8 cellular contexts compared by ENCODE assay signal in the genomic region with DNA sequence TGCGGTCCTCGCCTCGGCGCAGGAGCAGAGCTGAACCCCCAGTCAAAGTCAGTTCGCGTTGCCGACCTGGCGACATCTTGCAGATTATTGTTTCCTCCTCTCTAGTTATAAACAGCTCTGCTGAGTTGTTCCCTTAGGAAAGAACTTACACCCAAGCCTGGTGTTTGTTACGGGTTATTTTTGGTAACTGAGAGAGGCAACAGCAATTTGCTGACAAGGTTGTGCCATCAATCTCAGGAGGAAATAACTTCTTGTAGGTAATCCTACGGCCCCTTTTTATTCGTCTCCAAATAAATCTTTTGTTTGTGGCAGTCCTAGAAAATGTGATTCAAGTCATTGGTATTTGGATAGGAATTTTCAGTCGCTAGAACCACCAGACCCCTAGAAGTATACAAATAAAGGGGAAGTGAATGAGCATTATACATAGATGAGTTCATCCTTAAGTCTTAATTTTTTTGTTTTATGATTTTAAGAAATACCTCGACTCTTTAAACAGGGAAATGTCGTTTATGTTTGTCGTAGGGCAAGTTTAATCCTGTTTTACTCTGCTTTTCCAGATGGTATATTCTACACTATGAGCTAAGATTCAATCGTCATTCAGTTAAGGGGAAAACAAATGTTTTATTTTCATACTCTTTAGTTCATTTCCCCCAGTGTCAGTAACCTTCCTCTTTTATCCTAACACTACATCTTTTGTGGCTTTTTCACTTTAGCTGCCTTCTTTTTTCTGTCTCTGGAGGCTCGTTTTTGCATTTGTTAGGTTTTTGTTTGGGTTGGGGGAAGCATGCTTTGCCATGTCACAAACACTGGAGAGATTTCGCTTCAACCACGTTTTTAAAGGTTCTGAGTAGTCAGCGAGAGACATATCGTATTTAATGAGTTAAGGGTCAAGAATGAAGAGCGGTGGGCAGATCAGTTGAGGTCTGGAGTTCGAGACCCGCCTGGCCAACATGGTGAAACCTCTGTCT. TPM values are rescaled to one million over a fixed set of nuclear protein-coding genes. Genes with fewer than 3 reads are reported as not detected.
DNase-seq lines count a peak whose midpoint lies in the region; ATAC-seq and FAIRE-seq lines count a peak whose summit lies in the region.

No MANE protein-coding gene starts in this region.

- peak overlapping the region; percentile 69 for H3K9ac ChIP-seq in muscle layer of colon (ENCODE audit: low read length)

- peak overlapping the region in 1 of 2 donors; percentile 73 for H3K27ac Mint-ChIP-seq in effector memory CD8-positive, alpha-beta T cell

- H3K9me3 ChIP-seq in muscle layer of colon (ENCODE audit: low read length): no peaks in the 10 kb centered on the region

- H3K36me3 Mint-ChIP-seq in effector memory CD8-positive, alpha-beta T cell (ENCODE audit: insufficient read depth): peaks cover 4% of the 10 kb centered on the region

- intact Hi-C loops in sciatic nerve (cut with DNase I): no loop called here

- peak overlapping the region; percentile 75 to 86 for H3K4me3 ChIP-seq in muscle layer of colon (ENCODE audit: low read depth in 1 of 2, low read length in 2 of 2)

- DNase-seq in AML-193 (lab: John Stamatoyannopoulos, UW): peak; percentile 48 to 70
- DNase-seq in GM18507 (ENCODE audit: extremely low spot score, insufficient read length, low read depth): no peak
- DNase-seq in SK-MEL-5 (ENCODE audit: low read depth, low spot score): peak; percentile 4
- DNase-seq in effector memory CD8-positive, alpha-beta T cell: peak in 2 of 3 experiments; percentile 9 to 18
- no peak for DNase-seq in GF-D8 (lab: John Stamatoyannopoulos, UW)
- DNase-seq in sciatic nerve (ENCODE audit: low spot score): no peak

- ATAC-seq in effector memory CD8-positive, alpha-beta T cell (replicated peaks): no peak
- ATAC-seq in GM21576 (IDR thresholded peaks at IDR 0.05; ENCODE audit: unreplicated experiment): no peak
- no peak for ATAC-seq in sciatic nerve

- H3K9me3 Mint-ChIP-seq in effector memory CD8-positive, alpha-beta T cell: no peaks in the 10 kb centered on the region

- no peaks in the 10 kb centered on the region for H3K36me3 ChIP-seq in muscle layer of colon (ENCODE audit: insufficient read depth, low read length)

- in situ Hi-C loops in SK-MEL-5 (cut with HindIII; ENCODE audit: low pct_unique_long_range_greater_than_20kb, low sequenced_read_pairs): no loop called here

- peaks cover 20% of the 10 kb centered on the region for H3K4me1 ChIP-seq in muscle layer of colon (ENCODE audit: insufficient read depth, low read length)

- peaks cover 7 to 25% of the 10 kb centered on the region in 2 donors for H3K4me1 Mint-ChIP-seq in effector memory CD8-positive, alpha-beta T cell (ENCODE audit: low read depth in 2 of 2)

- H3K4me3 Mint-ChIP-seq in effector memory CD8-positive, alpha-beta T cell: peak overlapping the region; percentile 81 to 91

- FAIRE-seq in GM18507 (lab: Jason Lieb, UNC): peak; percentile 58

- no peaks in the 10 kb centered on the region for H3K27me3 ChIP-seq in muscle layer of colon (ENCODE audit: control insufficient read depth in 1 of 2, insufficient read depth in 2 of 2, low read length in 2 of 2)

- no peaks in the 10 kb centered on the region for H3K27me3 Mint-ChIP-seq in effector memory CD8-positive, alpha-beta T cell

- peak overlapping the region; percentile 85 for H3K27ac ChIP-seq in muscle layer of colon (ENCODE audit: low read depth, low read length)

RNA-seq across cellular contexts. Expression of gene PM20D2, which starts 1.2 kb away (rescaled TPM):
- total RNA-seq in SK-MEL-5 (2014; rRNA removed; shearing (Covaris generic)): 13.9 and 14.2 TPM in 2 replicates
- 10.6 and 12.7 TPM in 2 replicates for polyA plus RNA-seq in SK-MEL-5 (2015; cell fraction: cytosol; rRNA removed)
- polyA plus RNA-seq in SK-MEL-5 (2015; cell fraction: nucleus; rRNA removed): 17.8 and 19.5 TPM in 2 replicates
- total RNA-seq in sciatic nerve: 16.9 TPM

RNA-seq across cellular contexts. Expression of gene SRSF12, which starts 29.2 kb away (rescaled TPM):
- 0.13 and 0.21 TPM in 2 replicates for total RNA-seq in SK-MEL-5 (2014; rRNA removed; shearing (Covaris generic))
- 0.19 and 0.30 TPM in 2 replicates for polyA plus RNA-seq in SK-MEL-5 (2015; cell fraction: cytosol; rRNA removed)
- polyA plus RNA-seq in SK-MEL-5 (2015; cell fraction: nucleus; rRNA removed): 0.42 TPM in 1 of 2 replicates, not detected in the other
- total RNA-seq in sciatic nerve: 2.0 TPM

Comparison
In these comparisons a context has a peak if more than half of its experiments do, and no peak if none do; other contexts are left out.
1. DNase-seq: peak in AML-193 (2 of 2), SK-MEL-5 (single experiment) and effector memory CD8-positive, alpha-beta T cell (2 of 3); none in GM18507 (single experiment), GF-D8 (single experiment) and sciatic nerve (single experiment).